In the genomic region with DNA sequence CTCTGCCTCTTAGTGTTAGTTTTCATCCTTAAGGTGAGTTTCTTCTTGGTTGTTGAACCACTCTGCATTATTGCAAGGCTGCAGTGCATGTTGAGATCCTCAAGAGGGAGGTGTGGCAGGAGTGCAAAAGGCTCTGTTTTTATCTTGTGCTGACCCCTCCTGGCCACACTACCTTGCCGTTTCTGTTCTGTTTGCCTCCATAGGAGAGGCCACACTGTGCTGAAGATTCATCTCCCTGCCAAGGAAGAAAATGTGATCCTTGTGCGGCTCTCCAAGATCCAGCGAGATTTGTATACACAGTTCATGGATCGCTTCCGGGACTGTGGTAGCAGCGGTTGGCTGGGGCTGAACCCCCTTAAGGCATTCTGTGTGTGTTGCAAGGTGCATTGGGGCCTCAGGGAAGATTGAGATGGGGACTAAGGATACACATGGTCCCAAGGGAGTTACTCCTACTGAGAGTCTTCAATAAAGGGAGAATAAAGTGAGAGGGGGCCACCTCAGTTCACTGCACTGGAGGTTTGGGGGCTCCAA, we compare ENCODE assay signal across 8 cellular contexts. TPM values are rescaled to one million over a fixed set of nuclear protein-coding genes. Genes with fewer than 3 reads are reported as not detected.
A peak's percentile ranks its signal among the peaks of the same experiment; 100 is the strongest.
DNase-seq lines count a peak whose midpoint lies in the region; ATAC-seq and TF ChIP-seq lines count a peak whose summit lies in the region.

No MANE protein-coding gene starts in this region.

- H3K27me3 Mint-ChIP-seq in activated CD4-positive, alpha-beta memory T cell treated with anti-CD3 and anti-CD28 coated beads, Interleukin-2, amount 10 ng/mL, durations not matched to agents 7 days and 5 days: no peaks in the 10 kb centered on the region
- no peaks in the 10 kb centered on the region for H3K27me3 Mint-ChIP-seq in glutamatergic neuron (ENCODE audit: unreplicated experiment)

- no peak for ATAC-seq in GM21526 (IDR thresholded peaks at IDR 0.05; ENCODE audit: low FRiP score, unreplicated experiment)

- peak; percentile 95 for TF ChIP-seq CTCF in HFF-Myc (IDR thresholded peaks at IDR 0.05; ENCODE audit: low read depth, low read length, missing control alignments)
- TF ChIP-seq CTCF in glutamatergic neuron (IDR thresholded peaks at IDR 0.05; ENCODE audit: partially characterized antibody, unreplicated experiment): peak; percentile 77

- no peaks in the 10 kb centered on the region for H3K4me1 Mint-ChIP-seq in activated CD4-positive, alpha-beta memory T cell treated with anti-CD3 and anti-CD28 coated beads, Interleukin-2, amount 10 ng/mL, durations not matched to agents 7 days and 5 days
- no peaks in the 10 kb centered on the region for H3K4me1 Mint-ChIP-seq in glutamatergic neuron (ENCODE audit: low read depth, unreplicated experiment)

- H3K9me3 Mint-ChIP-seq in activated CD4-positive, alpha-beta memory T cell treated with anti-CD3 and anti-CD28 coated beads, Interleukin-2, amount 10 ng/mL, durations not matched to agents 7 days and 5 days: no peaks in the 10 kb centered on the region
- H3K9me3 Mint-ChIP-seq in glutamatergic neuron (ENCODE audit: unreplicated experiment): no peaks in the 10 kb centered on the region

- H3K4me3 ChIP-seq in HFF-Myc (replicated peaks; ENCODE audit: low read depth, low read length): no peak overlapping the region

- no peak overlapping the region for H3K27ac Mint-ChIP-seq in activated CD4-positive, alpha-beta memory T cell treated with anti-CD3 and anti-CD28 coated beads, Interleukin-2, amount 10 ng/mL, durations not matched to agents 7 days and 5 days
- no peak overlapping the region for H3K27ac Mint-ChIP-seq in glutamatergic neuron (ENCODE audit: unreplicated experiment)

- CTCF ChIA-PET in activated CD4-positive, alpha-beta memory T cell treated with anti-CD3 and anti-CD28 coated beads, Interleukin-2, amount 10 ng/mL, durations not matched to agents 7 days and 5 days (lab: Charles Lee): interaction anchor here (0.9 to 7.1 kb wide), 3 partner anchors 32 to 136 kb away, joined by 4 to 44 read pairs (median 8); partner anchors contain the start of gene TEX264

- H3K4me3 Mint-ChIP-seq in activated CD4-positive, alpha-beta memory T cell treated with anti-CD3 and anti-CD28 coated beads, Interleukin-2, amount 10 ng/mL, durations not matched to agents 7 days and 5 days: no peak overlapping the region
- H3K4me3 Mint-ChIP-seq in glutamatergic neuron (ENCODE audit: unreplicated experiment): no peak overlapping the region

- peaks cover 37% of the 10 kb centered on the region for H3K36me3 Mint-ChIP-seq in activated CD4-positive, alpha-beta memory T cell treated with anti-CD3 and anti-CD28 coated beads, Interleukin-2, amount 10 ng/mL, durations not matched to agents 7 days and 5 days (ENCODE audit: low read depth)
- no peaks in the 10 kb centered on the region for H3K36me3 Mint-ChIP-seq in glutamatergic neuron (ENCODE audit: unreplicated experiment)

- DNase-seq in NCI-H146 (lab: John Stamatoyannopoulos, UW) (peak; percentile 4), NCI-H146 treated with DMSO at 0.1 percent for 48 hours (lab: John Stamatoyannopoulos, UW; ENCODE audit: unreplicated experiment) (no peak), HFF-Myc (ENCODE audit: extremely low read depth, low read depth) (peak; percentile 53), NCI-H2227 (lab: John Stamatoyannopoulos, UW; ENCODE audit: unreplicated experiment) (peak; percentile 58), glutamatergic neuron (peak; percentile 57)
- DNase-seq in activated CD4-positive, alpha-beta memory T cell treated with anti-CD3 and anti-CD28 coated beads, Interleukin-2, amount 10 ng/mL, durations not matched to agents 7 days and 5 days: peak; percentile 46
- peak; percentile 2 for DNase-seq in stimulated activated CD4-positive, alpha-beta T cell treated with anti-CD3 and anti-CD28 coated beads, Interleukin-12 subunit alpha, Interleukin-12 subunit beta, amount 100 ng/mL, for 4 hours

- POLR2A ChIA-PET in activated CD4-positive, alpha-beta memory T cell treated with anti-CD3 and anti-CD28 coated beads, Interleukin-2, amount 10 ng/mL, durations not matched to agents 7 days and 5 days (lab: Charles Lee): no interaction called here

RNA-seq across cellular contexts. Expression of gene TEX264, which starts 33.0 kb away (rescaled TPM):
- 100 to 1,000 TPM; 103 to 108 TPM for total RNA-seq in activated CD4-positive, alpha-beta memory T cell treated with anti-CD3 and anti-CD28 coated beads, Interleukin-2, amount 10 ng/mL, durations not matched to agents 7 days and 5 days
- total RNA-seq in glutamatergic neuron (ENCODE audit: unreplicated experiment): 13.2 TPM
